In the genomic region with DNA sequence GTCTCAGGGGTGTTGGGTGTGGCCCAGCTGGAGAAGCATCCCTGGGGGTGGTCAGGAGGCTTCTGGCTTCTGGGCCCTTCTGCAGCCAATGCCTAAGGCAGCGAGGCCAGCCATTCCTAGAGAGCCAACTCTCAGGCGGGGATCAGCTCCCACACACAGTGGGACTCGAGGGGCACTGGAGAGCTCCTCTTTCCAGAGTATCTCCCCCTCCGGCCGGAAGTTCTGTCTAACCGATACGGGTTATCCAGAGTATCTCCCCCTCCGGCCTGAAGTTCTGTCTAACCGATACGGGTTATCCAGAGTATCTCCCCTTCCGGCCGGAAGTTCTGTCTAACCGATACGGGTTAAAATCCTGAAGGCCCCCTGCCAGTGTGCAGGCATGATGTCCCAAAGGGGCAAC, we compare ENCODE assay signal across 30 cellular contexts.
"Had no signal": no experiment of that assay in that cellular context is flagged by ENCODE, and none has a peak within 500 bp of the region (broad histone marks: within the 10 kb centered on the region; RNA-seq: fewer than 3 reads in every experiment).

No MANE protein-coding gene starts in this region.

- H3K4me3 ChIP-seq: colonic mucosa, esophagus squamous epithelium, heart right ventricle, lung, mucosa of descending colon, right atrium auricular region, smooth muscle cell, suprapubic skin, thyroid gland, uterus had no signal

- H3K4me1 ChIP-seq: colonic mucosa, esophagus squamous epithelium, heart right ventricle, parathyroid adenoma, right atrium auricular region, suprapubic skin, thyroid gland, uterus had no signal

- H3K27me3 ChIP-seq: colonic mucosa, right atrium auricular region, thyroid gland, uterus had no signal

- H3K27ac ChIP-seq: colonic mucosa, esophagus squamous epithelium, heart right ventricle, neutrophil, parathyroid adenoma, right atrium auricular region, suprapubic skin, thyroid gland, uterus had no signal

- ATAC-seq: heart right ventricle; natural killer cell treated with Interleukin-12 subunit alpha and Interleukin-12 subunit beta and Interleukin-15 and Interleukin-18, amount 100 ng/mL, for 72 hours; sciatic nerve; stimulated activated naive CD8-positive, alpha-beta T cell treated with anti-CD3 and anti-CD28 coated beads, Interleukin-15, amount 100 ng/mL, for 72 hours had no signal

- H3K36me3 ChIP-seq: colonic mucosa, esophagus squamous epithelium, heart right ventricle, neutrophil, right atrium auricular region, suprapubic skin, thyroid gland, uterus had no signal

- H3K9me3 ChIP-seq: colonic mucosa, esophagus squamous epithelium, heart right ventricle, mucosa of descending colon, neutrophil, right atrium auricular region, suprapubic skin, thyroid gland, uterus had no signal

- DNase-seq: colonic mucosa; dermis blood vessel endothelial cell; effector memory CD4-positive, alpha-beta T cell; erythroblast; esophagus squamous epithelium; foreskin melanocyte; glutamatergic neuron; heart right ventricle; hippocampal formation; kidney glomerular epithelial cell; left colon; mucosa of descending colon; naive B cell; stimulated activated CD4-positive, alpha-beta T cell treated with anti-CD3 and anti-CD28 coated beads, Interleukin-12 subunit alpha, Interleukin-12 subunit beta, amount 100 ng/mL, for 4 hours; stimulated activated CD4-positive, alpha-beta T cell treated with anti-CD3 and anti-CD28 coated beads, Interleukin-1b, Interleukin-23, amount 100 ng/mL, for 48 hours; stimulated activated CD4-positive, alpha-beta T cell treated with anti-CD3 and anti-CD28 coated beads, Interleukin-4, amount 100 ng/mL, for 1 hour; stimulated activated CD8-positive, alpha-beta memory T cell treated with anti-CD3 and anti-CD28 coated beads, Interleukin-4, amount 100 ng/mL, for 48 hours; stimulated activated naive CD4-positive, alpha-beta T cell; stimulated activated naive CD8-positive, alpha-beta T cell treated with anti-CD3 and anti-CD28 coated beads, Interleukin-15, amount 100 ng/mL, for 72 hours; thyroid gland; trophoblast cell; uterus had no signal
